1 cellular context compared by ENCODE assay signal in the genomic region with DNA sequence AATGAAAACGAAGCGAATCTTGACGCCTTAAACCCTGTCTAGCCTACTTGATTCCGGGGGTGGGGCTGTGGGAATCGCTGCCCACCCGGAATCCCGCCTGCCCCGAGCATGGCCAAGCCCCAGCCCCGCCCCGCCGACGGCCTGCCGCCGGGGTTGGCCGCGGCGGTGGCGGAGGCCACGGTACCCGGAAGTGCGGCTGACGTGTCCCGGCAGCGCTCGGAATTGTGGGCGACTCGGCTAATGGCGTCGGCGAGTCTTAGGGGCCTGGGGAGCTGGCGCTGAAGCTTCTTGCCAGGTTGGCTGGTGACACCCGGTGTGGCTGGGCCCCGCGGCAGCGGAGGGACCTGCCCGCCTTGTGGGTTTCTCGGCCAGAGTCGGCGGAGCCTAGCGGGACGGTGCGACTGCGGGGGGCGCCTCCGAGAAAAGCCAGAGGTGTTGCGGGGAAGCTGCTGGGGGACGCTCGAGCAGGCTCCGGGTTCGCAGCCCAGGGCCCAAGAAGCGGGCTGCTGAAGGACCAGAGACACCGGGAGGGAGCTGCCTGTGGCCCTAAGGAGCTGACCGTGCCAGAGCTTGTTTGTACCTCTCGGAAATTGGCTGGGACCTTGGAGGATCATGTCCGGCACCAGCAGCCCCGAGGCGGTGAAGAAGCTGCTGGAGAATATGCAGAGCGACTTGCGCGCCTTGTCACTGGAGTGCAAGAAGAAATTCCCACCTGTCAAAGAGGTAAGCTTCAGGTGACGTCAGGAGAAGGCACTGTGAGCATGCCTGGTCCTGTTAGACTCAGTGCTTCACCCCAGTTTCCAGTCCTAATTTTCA.
A peak's percentile ranks its signal among the peaks of the same experiment; 100 is the strongest.
TF ChIP-seq lines count a peak whose summit lies in the region.

A gene with protein sequence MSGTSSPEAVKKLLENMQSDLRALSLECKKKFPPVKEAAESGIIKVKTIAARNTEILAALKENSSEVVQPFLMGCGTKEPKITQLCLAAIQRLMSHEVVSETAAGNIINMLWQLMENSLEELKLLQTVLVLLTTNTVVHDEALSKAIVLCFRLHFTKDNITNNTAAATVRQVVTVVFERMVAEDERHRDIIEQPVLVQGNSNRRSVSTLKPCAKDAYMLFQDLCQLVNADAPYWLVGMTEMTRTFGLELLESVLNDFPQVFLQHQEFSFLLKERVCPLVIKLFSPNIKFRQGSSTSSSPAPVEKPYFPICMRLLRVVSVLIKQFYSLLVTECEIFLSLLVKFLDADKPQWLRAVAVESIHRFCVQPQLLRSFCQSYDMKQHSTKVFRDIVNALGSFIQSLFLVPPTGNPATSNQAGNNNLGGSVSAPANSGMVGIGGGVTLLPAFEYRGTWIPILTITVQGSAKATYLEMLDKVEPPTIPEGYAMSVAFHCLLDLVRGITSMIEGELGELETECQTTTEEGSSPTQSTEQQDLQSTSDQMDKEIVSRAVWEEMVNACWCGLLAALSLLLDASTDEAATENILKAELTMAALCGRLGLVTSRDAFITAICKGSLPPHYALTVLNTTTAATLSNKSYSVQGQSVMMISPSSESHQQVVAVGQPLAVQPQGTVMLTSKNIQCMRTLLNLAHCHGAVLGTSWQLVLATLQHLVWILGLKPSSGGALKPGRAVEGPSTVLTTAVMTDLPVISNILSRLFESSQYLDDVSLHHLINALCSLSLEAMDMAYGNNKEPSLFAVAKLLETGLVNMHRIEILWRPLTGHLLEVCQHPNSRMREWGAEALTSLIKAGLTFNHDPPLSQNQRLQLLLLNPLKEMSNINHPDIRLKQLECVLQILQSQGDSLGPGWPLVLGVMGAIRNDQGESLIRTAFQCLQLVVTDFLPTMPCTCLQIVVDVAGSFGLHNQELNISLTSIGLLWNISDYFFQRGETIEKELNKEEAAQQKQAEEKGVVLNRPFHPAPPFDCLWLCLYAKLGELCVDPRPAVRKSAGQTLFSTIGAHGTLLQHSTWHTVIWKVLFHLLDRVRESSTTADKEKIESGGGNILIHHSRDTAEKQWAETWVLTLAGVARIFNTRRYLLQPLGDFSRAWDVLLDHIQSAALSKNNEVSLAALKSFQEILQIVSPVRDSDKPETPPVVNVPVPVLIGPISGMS (N-terminal part only) (plus strand): TSS at position 231 of the 816 bp plus-strand sequence. CDS start 382 bp downstream, at position 613.

TF ChIP-seq in HepG2, 621 proteins besides CTCF, POLR2A, EP300 and RAD21 (continued from another document and continues in another):
- TF ChIP-seq, protein P1, sequence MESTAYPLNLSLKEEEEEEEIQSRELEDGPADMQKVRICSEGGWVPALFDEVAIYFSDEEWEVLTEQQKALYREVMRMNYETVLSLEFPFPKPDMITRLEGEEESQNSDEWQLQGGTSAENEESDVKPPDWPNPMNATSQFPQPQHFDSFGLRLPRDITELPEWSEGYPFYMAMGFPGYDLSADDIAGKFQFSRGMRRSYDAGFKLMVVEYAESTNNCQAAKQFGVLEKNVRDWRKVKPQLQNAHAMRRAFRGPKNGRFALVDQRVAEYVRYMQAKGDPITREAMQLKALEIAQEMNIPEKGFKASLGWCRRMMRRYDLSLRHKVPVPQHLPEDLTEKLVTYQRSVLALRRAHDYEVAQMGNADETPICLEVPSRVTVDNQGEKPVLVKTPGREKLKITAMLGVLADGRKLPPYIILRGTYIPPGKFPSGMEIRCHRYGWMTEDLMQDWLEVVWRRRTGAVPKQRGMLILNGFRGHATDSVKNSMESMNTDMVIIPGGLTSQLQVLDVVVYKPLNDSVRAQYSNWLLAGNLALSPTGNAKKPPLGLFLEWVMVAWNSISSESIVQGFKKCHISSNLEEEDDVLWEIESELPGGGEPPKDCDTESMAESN (CRISPR knock-in tag; conservative IDR thresholded peaks at IDR 0.05): peak; percentile 89
- TF ChIP-seq PRMT3 (CRISPR knock-in tag; IDR thresholded peaks at IDR 0.05; ENCODE audit: borderline replicate concordance, low read depth) (no peak), RAD51 (IDR thresholded peaks at IDR 0.05; ENCODE audit: borderline replicate concordance) (no peak), SIX4 (CRISPR knock-in tag; IDR thresholded peaks at IDR 0.05) (peak; percentile 14; the same call in 1 of the 2 replicates), PAX8 (CRISPR knock-in tag; IDR thresholded peaks at IDR 0.05; ENCODE audit: borderline replicate concordance) (0 out of 2 replicates have a peak, but pooled peaks have one; percentile 62), ZMYM3 (CRISPR knock-in tag; IDR thresholded peaks at IDR 0.05) (0 out of 2 replicates have a peak, but pooled peaks have one; percentile 10), NFATC3 (CRISPR knock-in tag; IDR thresholded peaks at IDR 0.05) (peak; percentile 65; the same call in 1 of the 2 replicates), RFX1 (IDR thresholded peaks at IDR 0.05) (no peak), ZMAT3 (CRISPR knock-in tag; conservative IDR thresholded peaks at IDR 0.05) (peak; percentile 68; the same call in 1 of the 2 replicates), HDAC1 (CRISPR knock-in tag; IDR thresholded peaks at IDR 0.05) (peak; percentile 60; the same call in 1 of the 2 replicates), ZNF549 (CRISPR knock-in tag; IDR thresholded peaks at IDR 0.05) (peak; percentile 72; the same call in 1 of the 2 replicates), ZNF746 (CRISPR knock-in tag; IDR thresholded peaks at IDR 0.05) (0 out of 2 replicates have a peak, but pooled peaks have one; percentile 45), HDAC2 (CRISPR knock-in tag; IDR thresholded peaks at IDR 0.05) (peak; percentile 39; the same call in 1 of the 2 replicates), HOXD1 (CRISPR knock-in tag; IDR thresholded peaks at IDR 0.05) (peak; percentile 58; the same call in 1 of the 2 replicates), NKX3-1 (CRISPR knock-in tag; IDR thresholded peaks at IDR 0.05) (peak; percentile 88), ZNF570 (CRISPR knock-in tag; IDR thresholded peaks at IDR 0.05; ENCODE audit: borderline replicate concordance) (0 out of 2 replicates have a peak, but pooled peaks have one; percentile 46), ZKSCAN5 (CRISPR knock-in tag; IDR thresholded peaks at IDR 0.05) (no peak), ZNF225 (CRISPR knock-in tag; IDR thresholded peaks at IDR 0.05) (peak; percentile 74), FOXJ3 (CRISPR knock-in tag; IDR thresholded peaks at IDR 0.05; ENCODE audit: borderline replicate concordance) (peak; percentile 43; the same call in 1 of the 2 replicates), SP4 (CRISPR knock-in tag; IDR thresholded peaks at IDR 0.05) (peak; percentile 77; the same call in 1 of the 2 replicates)
- TF ChIP-seq, protein P2, sequence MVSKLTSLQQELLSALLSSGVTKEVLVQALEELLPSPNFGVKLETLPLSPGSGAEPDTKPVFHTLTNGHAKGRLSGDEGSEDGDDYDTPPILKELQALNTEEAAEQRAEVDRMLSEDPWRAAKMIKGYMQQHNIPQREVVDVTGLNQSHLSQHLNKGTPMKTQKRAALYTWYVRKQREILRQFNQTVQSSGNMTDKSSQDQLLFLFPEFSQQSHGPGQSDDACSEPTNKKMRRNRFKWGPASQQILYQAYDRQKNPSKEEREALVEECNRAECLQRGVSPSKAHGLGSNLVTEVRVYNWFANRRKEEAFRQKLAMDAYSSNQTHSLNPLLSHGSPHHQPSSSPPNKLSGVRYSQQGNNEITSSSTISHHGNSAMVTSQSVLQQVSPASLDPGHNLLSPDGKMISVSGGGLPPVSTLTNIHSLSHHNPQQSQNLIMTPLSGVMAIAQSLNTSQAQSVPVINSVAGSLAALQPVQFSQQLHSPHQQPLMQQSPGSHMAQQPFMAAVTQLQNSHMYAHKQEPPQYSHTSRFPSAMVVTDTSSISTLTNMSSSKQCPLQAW (CRISPR knock-in tag; IDR thresholded peaks at IDR 0.05): peak; percentile 78
- TF ChIP-seq, protein P3, sequence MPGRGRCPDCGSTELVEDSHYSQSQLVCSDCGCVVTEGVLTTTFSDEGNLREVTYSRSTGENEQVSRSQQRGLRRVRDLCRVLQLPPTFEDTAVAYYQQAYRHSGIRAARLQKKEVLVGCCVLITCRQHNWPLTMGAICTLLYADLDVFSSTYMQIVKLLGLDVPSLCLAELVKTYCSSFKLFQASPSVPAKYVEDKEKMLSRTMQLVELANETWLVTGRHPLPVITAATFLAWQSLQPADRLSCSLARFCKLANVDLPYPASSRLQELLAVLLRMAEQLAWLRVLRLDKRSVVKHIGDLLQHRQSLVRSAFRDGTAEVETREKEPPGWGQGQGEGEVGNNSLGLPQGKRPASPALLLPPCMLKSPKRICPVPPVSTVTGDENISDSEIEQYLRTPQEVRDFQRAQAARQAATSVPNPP (CRISPR knock-in tag; IDR thresholded peaks at IDR 0.05): 0 out of 2 replicates have a peak, but pooled peaks have one; percentile 51
- TF ChIP-seq, protein P4, sequence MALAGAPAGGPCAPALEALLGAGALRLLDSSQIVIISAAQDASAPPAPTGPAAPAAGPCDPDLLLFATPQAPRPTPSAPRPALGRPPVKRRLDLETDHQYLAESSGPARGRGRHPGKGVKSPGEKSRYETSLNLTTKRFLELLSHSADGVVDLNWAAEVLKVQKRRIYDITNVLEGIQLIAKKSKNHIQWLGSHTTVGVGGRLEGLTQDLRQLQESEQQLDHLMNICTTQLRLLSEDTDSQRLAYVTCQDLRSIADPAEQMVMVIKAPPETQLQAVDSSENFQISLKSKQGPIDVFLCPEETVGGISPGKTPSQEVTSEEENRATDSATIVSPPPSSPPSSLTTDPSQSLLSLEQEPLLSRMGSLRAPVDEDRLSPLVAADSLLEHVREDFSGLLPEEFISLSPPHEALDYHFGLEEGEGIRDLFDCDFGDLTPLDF (CRISPR knock-in tag; IDR thresholded peaks at IDR 0.05): peak; percentile 53; the same call in 1 of the 2 replicates
- TF ChIP-seq, protein P5, sequence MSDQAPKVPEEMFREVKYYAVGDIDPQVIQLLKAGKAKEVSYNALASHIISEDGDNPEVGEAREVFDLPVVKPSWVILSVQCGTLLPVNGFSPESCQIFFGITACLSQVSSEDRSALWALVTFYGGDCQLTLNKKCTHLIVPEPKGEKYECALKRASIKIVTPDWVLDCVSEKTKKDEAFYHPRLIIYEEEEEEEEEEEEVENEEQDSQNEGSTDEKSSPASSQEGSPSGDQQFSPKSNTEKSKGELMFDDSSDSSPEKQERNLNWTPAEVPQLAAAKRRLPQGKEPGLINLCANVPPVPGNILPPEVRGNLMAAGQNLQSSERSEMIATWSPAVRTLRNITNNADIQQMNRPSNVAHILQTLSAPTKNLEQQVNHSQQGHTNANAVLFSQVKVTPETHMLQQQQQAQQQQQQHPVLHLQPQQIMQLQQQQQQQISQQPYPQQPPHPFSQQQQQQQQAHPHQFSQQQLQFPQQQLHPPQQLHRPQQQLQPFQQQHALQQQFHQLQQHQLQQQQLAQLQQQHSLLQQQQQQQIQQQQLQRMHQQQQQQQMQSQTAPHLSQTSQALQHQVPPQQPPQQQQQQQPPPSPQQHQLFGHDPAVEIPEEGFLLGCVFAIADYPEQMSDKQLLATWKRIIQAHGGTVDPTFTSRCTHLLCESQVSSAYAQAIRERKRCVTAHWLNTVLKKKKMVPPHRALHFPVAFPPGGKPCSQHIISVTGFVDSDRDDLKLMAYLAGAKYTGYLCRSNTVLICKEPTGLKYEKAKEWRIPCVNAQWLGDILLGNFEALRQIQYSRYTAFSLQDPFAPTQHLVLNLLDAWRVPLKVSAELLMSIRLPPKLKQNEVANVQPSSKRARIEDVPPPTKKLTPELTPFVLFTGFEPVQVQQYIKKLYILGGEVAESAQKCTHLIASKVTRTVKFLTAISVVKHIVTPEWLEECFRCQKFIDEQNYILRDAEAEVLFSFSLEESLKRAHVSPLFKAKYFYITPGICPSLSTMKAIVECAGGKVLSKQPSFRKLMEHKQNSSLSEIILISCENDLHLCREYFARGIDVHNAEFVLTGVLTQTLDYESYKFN (CRISPR knock-in tag; conservative IDR thresholded peaks at IDR 0.05): 0 out of 2 replicates have a peak, but pooled peaks have one; percentile 33
- TF ChIP-seq, protein P6, sequence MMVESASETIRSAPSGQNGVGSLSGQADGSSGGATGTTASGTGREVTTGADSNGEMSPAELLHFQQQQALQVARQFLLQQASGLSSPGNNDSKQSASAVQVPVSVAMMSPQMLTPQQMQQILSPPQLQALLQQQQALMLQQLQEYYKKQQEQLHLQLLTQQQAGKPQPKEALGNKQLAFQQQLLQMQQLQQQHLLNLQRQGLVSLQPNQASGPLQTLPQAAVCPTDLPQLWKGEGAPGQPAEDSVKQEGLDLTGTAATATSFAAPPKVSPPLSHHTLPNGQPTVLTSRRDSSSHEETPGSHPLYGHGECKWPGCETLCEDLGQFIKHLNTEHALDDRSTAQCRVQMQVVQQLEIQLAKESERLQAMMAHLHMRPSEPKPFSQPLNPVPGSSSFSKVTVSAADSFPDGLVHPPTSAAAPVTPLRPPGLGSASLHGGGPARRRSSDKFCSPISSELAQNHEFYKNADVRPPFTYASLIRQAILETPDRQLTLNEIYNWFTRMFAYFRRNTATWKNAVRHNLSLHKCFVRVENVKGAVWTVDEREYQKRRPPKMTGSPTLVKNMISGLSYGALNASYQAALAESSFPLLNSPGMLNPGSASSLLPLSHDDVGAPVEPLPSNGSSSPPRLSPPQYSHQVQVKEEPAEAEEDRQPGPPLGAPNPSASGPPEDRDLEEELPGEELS (CRISPR knock-in tag; IDR thresholded peaks at IDR 0.05): peak; percentile 41; the same call in 1 of the 2 replicates
- TF ChIP-seq, protein P7, sequence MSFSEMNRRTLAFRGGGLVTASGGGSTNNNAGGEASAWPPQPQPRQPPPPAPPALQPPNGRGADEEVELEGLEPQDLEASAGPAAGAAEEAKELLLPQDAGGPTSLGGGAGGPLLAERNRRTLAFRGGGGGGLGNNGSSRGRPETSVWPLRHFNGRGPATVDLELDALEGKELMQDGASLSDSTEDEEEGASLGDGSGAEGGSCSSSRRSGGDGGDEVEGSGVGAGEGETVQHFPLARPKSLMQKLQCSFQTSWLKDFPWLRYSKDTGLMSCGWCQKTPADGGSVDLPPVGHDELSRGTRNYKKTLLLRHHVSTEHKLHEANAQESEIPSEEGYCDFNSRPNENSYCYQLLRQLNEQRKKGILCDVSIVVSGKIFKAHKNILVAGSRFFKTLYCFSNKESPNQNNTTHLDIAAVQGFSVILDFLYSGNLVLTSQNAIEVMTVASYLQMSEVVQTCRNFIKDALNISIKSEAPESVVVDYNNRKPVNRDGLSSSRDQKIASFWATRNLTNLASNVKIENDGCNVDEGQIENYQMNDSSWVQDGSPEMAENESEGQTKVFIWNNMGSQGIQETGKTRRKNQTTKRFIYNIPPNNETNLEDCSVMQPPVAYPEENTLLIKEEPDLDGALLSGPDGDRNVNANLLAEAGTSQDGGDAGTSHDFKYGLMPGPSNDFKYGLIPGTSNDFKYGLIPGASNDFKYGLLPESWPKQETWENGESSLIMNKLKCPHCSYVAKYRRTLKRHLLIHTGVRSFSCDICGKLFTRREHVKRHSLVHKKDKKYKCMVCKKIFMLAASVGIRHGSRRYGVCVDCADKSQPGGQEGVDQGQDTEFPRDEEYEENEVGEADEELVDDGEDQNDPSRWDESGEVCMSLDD (CRISPR knock-in tag; IDR thresholded peaks at IDR 0.05; ENCODE audit: borderline replicate concordance): peak; percentile 78
- TF ChIP-seq, protein P8, sequence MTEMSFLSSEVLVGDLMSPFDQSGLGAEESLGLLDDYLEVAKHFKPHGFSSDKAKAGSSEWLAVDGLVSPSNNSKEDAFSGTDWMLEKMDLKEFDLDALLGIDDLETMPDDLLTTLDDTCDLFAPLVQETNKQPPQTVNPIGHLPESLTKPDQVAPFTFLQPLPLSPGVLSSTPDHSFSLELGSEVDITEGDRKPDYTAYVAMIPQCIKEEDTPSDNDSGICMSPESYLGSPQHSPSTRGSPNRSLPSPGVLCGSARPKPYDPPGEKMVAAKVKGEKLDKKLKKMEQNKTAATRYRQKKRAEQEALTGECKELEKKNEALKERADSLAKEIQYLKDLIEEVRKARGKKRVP (CRISPR knock-in tag; IDR thresholded peaks at IDR 0.05): no peak
- TF ChIP-seq, protein P9, sequence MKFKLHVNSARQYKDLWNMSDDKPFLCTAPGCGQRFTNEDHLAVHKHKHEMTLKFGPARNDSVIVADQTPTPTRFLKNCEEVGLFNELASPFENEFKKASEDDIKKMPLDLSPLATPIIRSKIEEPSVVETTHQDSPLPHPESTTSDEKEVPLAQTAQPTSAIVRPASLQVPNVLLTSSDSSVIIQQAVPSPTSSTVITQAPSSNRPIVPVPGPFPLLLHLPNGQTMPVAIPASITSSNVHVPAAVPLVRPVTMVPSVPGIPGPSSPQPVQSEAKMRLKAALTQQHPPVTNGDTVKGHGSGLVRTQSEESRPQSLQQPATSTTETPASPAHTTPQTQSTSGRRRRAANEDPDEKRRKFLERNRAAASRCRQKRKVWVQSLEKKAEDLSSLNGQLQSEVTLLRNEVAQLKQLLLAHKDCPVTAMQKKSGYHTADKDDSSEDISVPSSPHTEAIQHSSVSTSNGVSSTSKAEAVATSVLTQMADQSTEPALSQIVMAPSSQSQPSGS (CRISPR knock-in tag; IDR thresholded peaks at IDR 0.05): peak; percentile 65
